In the genomic region with DNA sequence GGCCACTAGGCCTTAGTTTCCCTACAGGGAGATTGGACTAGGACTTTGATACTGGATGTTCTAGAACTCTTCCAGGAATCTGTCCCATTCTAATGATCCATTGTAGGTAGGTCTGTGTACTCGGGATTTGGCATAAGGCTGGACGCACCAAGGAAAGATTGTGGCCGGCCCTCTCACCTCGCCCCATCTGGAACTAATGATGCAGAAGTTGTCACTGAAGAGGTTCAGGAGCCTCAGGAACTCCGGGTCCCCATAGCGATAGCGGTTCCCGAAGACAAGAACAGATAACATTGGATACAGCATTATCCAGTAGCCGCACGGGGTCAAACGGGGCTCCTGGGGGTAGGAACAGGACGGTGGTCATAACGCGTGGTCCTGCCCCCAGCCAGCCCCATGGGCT, we compare ENCODE assay signal across 10 cellular contexts. TPM values are rescaled to one million over a fixed set of nuclear protein-coding genes. Genes with fewer than 3 reads are reported as not detected.
DNase-seq lines count a peak whose midpoint lies in the region; ATAC-seq, FAIRE-seq and TF ChIP-seq lines count a peak whose summit lies in the region.
"Had no signal": no experiment of that assay in that cellular context is flagged by ENCODE, and none has a peak within 500 bp of the region (broad histone marks: within the 10 kb centered on the region; RNA-seq: fewer than 3 reads in every experiment).

No MANE protein-coding gene starts in this region.

- TF ChIP-seq EP300 in stomach (IDR thresholded peaks at IDR 0.05), result no peak

- WGBS in adrenal gland, 4 donors, result 63 to 87% (median 68%) methylated on average over 8 to 14 of the region's 14 CpGs
- WGBS in stomach, 5 donors, result 51 to 69% (median 55%) methylated on average over 12 to 14 of the region's 14 CpGs

- no peak overlapping the region for H3K27ac Mint-ChIP-seq in activated CD4-positive, alpha-beta T cell treated with anti-CD3 and anti-CD28 coated beads, Interleukin-2, amount 10 ng/mL, durations not matched to agents 24 days and 14 days

- H3K36me3 Mint-ChIP-seq in activated CD4-positive, alpha-beta T cell treated with anti-CD3 and anti-CD28 coated beads, Interleukin-2, amount 10 ng/mL, durations not matched to agents 24 days and 14 days (ENCODE audit: low read depth), result peaks cover 27% of the 10 kb centered on the region

- peak overlapping the region; percentile 58 for H3K4me2 ChIP-seq in keratinocyte (ENCODE audit: control insufficient read depth, extremely low read depth, insufficient read depth, low read depth, low read length)

- peaks cover 17 to 46% of the 10 kb centered on the region in 2 donors for H3K4me1 ChIP-seq in adrenal gland (replicated peaks in 1 of 2)
- H3K4me1 ChIP-seq in keratinocyte (ENCODE audit: control insufficient read depth, extremely low read depth, insufficient read depth, low read length), result peaks cover 33% of the 10 kb centered on the region
- peaks cover 42 to 81% (median 76%) of the 10 kb centered on the region in 4 donors for H3K4me1 ChIP-seq in stomach

- no peak for DNase-seq in activated CD4-positive, alpha-beta T cell treated with anti-CD3 and anti-CD28 coated beads, Interleukin-2, amount 10 ng/mL, durations not matched to agents 24 days and 14 days
- no peak for DNase-seq in activated CD4-positive, alpha-beta T cell treated with anti-CD3 and anti-CD28 coated beads, Interleukin-2, amount 50 U/mL, for 48 hours
- DNase-seq in adrenal gland, result no peak
- no peak for DNase-seq in keratinocyte (ENCODE audit: low read depth, low spot score)
- no peak for DNase-seq in stomach
- no peak for DNase-seq in activated CD4-positive, CD25-positive, alpha-beta regulatory T cell (lab: John Stamatoyannopoulos, UW)
- DNase-seq: NCI-H1092 treated with DMSO at 0.1 percent for 48 hours had no signal

- H3K4me3 ChIP-seq in adrenal gland, result peak overlapping the region in 1 of 4 donors; percentile 30
- H3K4me3 ChIP-seq in keratinocyte (ENCODE audit: control insufficient read depth in 2 of 3, extremely low read depth in 1 of 3, insufficient read depth in 2 of 3, low read depth in 1 of 3, low read length in 3 of 3), result no peak overlapping the region
- H3K4me3 ChIP-seq in stomach, result peak overlapping the region; percentile 38 to 54 (median 46)

- no peak for ATAC-seq in GM21786 (IDR thresholded peaks at IDR 0.05; ENCODE audit: unreplicated experiment)
- no peak for ATAC-seq in GM21526 (IDR thresholded peaks at IDR 0.05; ENCODE audit: low FRiP score, unreplicated experiment)

- H3K9me3 ChIP-seq in adrenal gland (replicated peaks in 1 of 3), result no peaks in the 10 kb centered on the region
- H3K9me3 ChIP-seq in keratinocyte (ENCODE audit: control insufficient read depth, low read depth, low read length), result no peaks in the 10 kb centered on the region
- H3K9me3 ChIP-seq in stomach, result no peaks in the 10 kb centered on the region

- H3K27ac ChIP-seq in adrenal gland, result peak overlapping the region in 4 of 5 donors; percentile 13 to 84 (median 55)
- H3K27ac ChIP-seq in keratinocyte (ENCODE audit: control insufficient read depth, insufficient read depth, low read length), result no peak overlapping the region
- peak overlapping the region in 4 of 5 donors; percentile 71 to 84 (median 82) for H3K27ac ChIP-seq in stomach

- peaks cover 17% of the 10 kb centered on the region for H3K79me2 ChIP-seq in keratinocyte (ENCODE audit: control insufficient read depth, insufficient read depth, low read length)

- H3K4me3 Mint-ChIP-seq in activated CD4-positive, alpha-beta T cell treated with anti-CD3 and anti-CD28 coated beads, Interleukin-2, amount 10 ng/mL, durations not matched to agents 24 days and 14 days, result peak overlapping the region; percentile 48

- H3K27me3 ChIP-seq in adrenal gland (no peaks in the 10 kb centered on the region), keratinocyte (ENCODE audit: control insufficient read depth, extremely low read depth, insufficient read depth, low read length) (no peaks in the 10 kb centered on the region), stomach (no peaks in the 10 kb centered on the region)

- intact Hi-C loops in activated CD4-positive, alpha-beta T cell treated with anti-CD3 and anti-CD28 coated beads, Interleukin-2, amount 10 ng/mL, durations not matched to agents 24 days and 14 days (cut with micrococcal nuclease), result no loop called here
- intact Hi-C loops in adrenal gland (cut with DNase I) (no loop called here), stomach (cut with DNase I; ENCODE audit: low total_unique reads) (no loop called here)

- no peak overlapping the region for H2AFZ ChIP-seq in keratinocyte (ENCODE audit: control insufficient read depth, low read length)

- FAIRE-seq in keratinocyte (lab: Jason Lieb, UNC), result no peak
- FAIRE-seq: colon had no signal

- H4K20me1 ChIP-seq in keratinocyte (ENCODE audit: control insufficient read depth, extremely low read depth, insufficient read depth, low read length), result peaks cover 10% of the 10 kb centered on the region

- H3K36me3 ChIP-seq in adrenal gland (replicated peaks in 1 of 2) (peaks cover 0 to 30% of the 10 kb centered on the region in 2 donors), keratinocyte (ENCODE audit: control insufficient read depth in 2 of 2, extremely low read depth in 1 of 2, insufficient read depth in 2 of 2, low read length in 2 of 2) (peaks cover 15 to 22% of the 10 kb centered on the region in 2 experiments), stomach (peaks cover 19 to 32% (median 31%) of the 10 kb centered on the region in 4 donors)

- peaks cover 26% of the 10 kb centered on the region for H3K27me3 Mint-ChIP-seq in activated CD4-positive, alpha-beta T cell treated with anti-CD3 and anti-CD28 coated beads, Interleukin-2, amount 10 ng/mL, durations not matched to agents 24 days and 14 days

- TF ChIP-seq POLR2A in adrenal gland (IDR thresholded peaks at IDR 0.05) (no peak), stomach (IDR thresholded peaks at IDR 0.05) (no peak)

- no peaks in the 10 kb centered on the region for H3K9me3 Mint-ChIP-seq in activated CD4-positive, alpha-beta T cell treated with anti-CD3 and anti-CD28 coated beads, Interleukin-2, amount 10 ng/mL, durations not matched to agents 24 days and 14 days

- dilution Hi-C loops in keratinocyte (cut with MboI; ENCODE audit: extremely low pct_ligation_motif_present, low sequenced_read_pairs), result no loop called here

- H3K9ac ChIP-seq in keratinocyte (ENCODE audit: control insufficient read depth, extremely low read depth, insufficient read depth, low read length), result no peak overlapping the region

- H3K9me1 ChIP-seq in keratinocyte (ENCODE audit: control insufficient read depth, extremely low read depth, insufficient read depth, low read length), result no peaks in the 10 kb centered on the region

- TF ChIP-seq CTCF in adrenal gland (IDR thresholded peaks at IDR 0.05) (no peak), keratinocyte (optimal IDR thresholded peaks at IDR 0.05 in 1 of 3, IDR thresholded peaks at IDR 0.05 in 1 of 3, conservative IDR thresholded peaks at IDR 0.05 in 1 of 3; ENCODE audit: extremely low read depth in 1 of 3, insufficient read depth in 2 of 3, low read length in 3 of 3) (no peak), stomach (IDR thresholded peaks at IDR 0.05) (no peak)

- H3K4me1 Mint-ChIP-seq in activated CD4-positive, alpha-beta T cell treated with anti-CD3 and anti-CD28 coated beads, Interleukin-2, amount 10 ng/mL, durations not matched to agents 24 days and 14 days, result peaks cover 50% of the 10 kb centered on the region

RNA-seq across cellular contexts. Expression of gene EGLN2, which starts 11.2 kb away (rescaled TPM):
- 88.9 and 94.4 TPM in 2 replicates for total RNA-seq in activated CD4-positive, alpha-beta T cell treated with anti-CD3 and anti-CD28 coated beads, Interleukin-2, amount 10 ng/mL, durations not matched to agents 24 days and 14 days
- total RNA-seq in adrenal gland, result 100 to 1,000 TPM in 5 of 8 donors, 10 to 100 TPM in 3; 79.2 to 116 (median 104) TPM
- 100 to 1,000 TPM in 1 of 3 donors, 10 to 100 TPM in 2; 53.1 to 122 (median 98.7) TPM for polyA plus RNA-seq in adrenal gland
- 31.6 to 57.0 TPM (median 41.0 TPM) in 3 replicates for polyA plus RNA-seq in keratinocyte
- 7.2 TPM for polyA plus RNA-seq in keratinocyte (2011; ENCODE audit: low read depth)
- polyA plus RNA-seq in keratinocyte (2011; cell fraction: cytosol; rRNA removed), result 27.7 and 50.2 TPM in 2 replicates
- 39.8 and 58.0 TPM in 2 replicates for polyA plus RNA-seq in keratinocyte (2011; cell fraction: nucleus; rRNA removed)
- polyA plus RNA-seq in keratinocyte (2012; ENCODE audit: low replicate concordance), result 27.9 and 71.5 TPM in 2 replicates
- 40.5 to 110 TPM (median 61.5 TPM) in 3 replicates for polyA minus RNA-seq in keratinocyte
- polyA minus RNA-seq in keratinocyte (2011; cell fraction: cytosol; rRNA and poly(A)+ RNA removed), result 56.8 TPM
- polyA minus RNA-seq in keratinocyte (2011; cell fraction: nucleus; rRNA and poly(A)+ RNA removed), result 23.4 and 25.2 TPM in 2 replicates
- total RNA-seq in stomach, result 100 to 1,000 TPM in 1 of 5 donors, 10 to 100 TPM in 4; 30.0 to 115 (median 71.2) TPM
- polyA plus RNA-seq in stomach, result 10 to 100 TPM; 69.8 to 73.9 (median 71.7) TPM

RNA-seq across cellular contexts. Expression of gene RAB4B, which starts 32.1 kb away (rescaled TPM):
- total RNA-seq in activated CD4-positive, alpha-beta T cell treated with anti-CD3 and anti-CD28 coated beads, Interleukin-2, amount 10 ng/mL, durations not matched to agents 24 days and 14 days, result 36.3 and 41.0 TPM in 2 replicates
- total RNA-seq in adrenal gland (100 to 1,000 TPM in 1 of 8 donors, 10 to 100 TPM in 7; 41.4 to 105 (median 68.2) TPM), stomach (10 to 100 TPM in 4 of 5 donors, not detected in 1; 10.3 to 47.8 (median 28.9) TPM)
- polyA plus RNA-seq in adrenal gland (100 to 1,000 TPM in 1 of 3 donors, 10 to 100 TPM in 2; 25.8 to 135 (median 97.5) TPM), keratinocyte (13.2 to 17.1 TPM (median 15.0 TPM) in 3 replicates), stomach (10 to 100 TPM; 31.6 to 53.7 (median 39.2) TPM)
- polyA plus RNA-seq in keratinocyte (2011; ENCODE audit: low read depth), result 3.4 TPM
- polyA plus RNA-seq in keratinocyte (2011; cell fraction: cytosol; rRNA removed), result 7.1 and 14.2 TPM in 2 replicates
- polyA plus RNA-seq in keratinocyte (2011; cell fraction: nucleus; rRNA removed), result 21.7 and 25.9 TPM in 2 replicates
- 15.7 and 20.3 TPM in 2 replicates for polyA plus RNA-seq in keratinocyte (2012; ENCODE audit: low replicate concordance)
- polyA minus RNA-seq in keratinocyte, result 7.4 to 21.5 TPM (median 7.7 TPM) in 3 replicates
- 11.7 TPM for polyA minus RNA-seq in keratinocyte (2011; cell fraction: cytosol; rRNA and poly(A)+ RNA removed)
- 1.9 and 2.9 TPM in 2 replicates for polyA minus RNA-seq in keratinocyte (2011; cell fraction: nucleus; rRNA and poly(A)+ RNA removed)

RNA-seq across cellular contexts. Expression of gene MIA, which starts 34.8 kb away (rescaled TPM):
- total RNA-seq in activated CD4-positive, alpha-beta T cell treated with anti-CD3 and anti-CD28 coated beads, Interleukin-2, amount 10 ng/mL, durations not matched to agents 24 days and 14 days, result 0.56 TPM in 1 of 2 replicates, not detected in the other
- total RNA-seq in adrenal gland (1 to 10 TPM in 2 of 8 donors, under 1 TPM in 1, not detected in 5; 0.74 to 9.2 (median 1.0) TPM), stomach (1 to 10 TPM in 2 of 5 donors, not detected in 3; 2.9 to 8.1 TPM)
- polyA plus RNA-seq in adrenal gland (1 to 10 TPM in 2 of 3 donors, not detected in 1; 8.3 to 8.7 TPM), keratinocyte (3.4 to 7.4 TPM (median 5.5 TPM) in 3 replicates), stomach (10 to 100 TPM in 1 of 3 donors, 1 to 10 TPM in 1, not detected in 1; 2.8 to 10.1 TPM)
- polyA plus RNA-seq in keratinocyte (2011; ENCODE audit: low read depth), result not detected
- polyA plus RNA-seq in keratinocyte (2011; cell fraction: cytosol; rRNA removed), result 2.2 and 6.2 TPM in 2 replicates
- polyA plus RNA-seq in keratinocyte (2011; cell fraction: nucleus; rRNA removed), result 0.76 and 3.1 TPM in 2 replicates
- 2.2 and 15.4 TPM in 2 replicates for polyA plus RNA-seq in keratinocyte (2012; ENCODE audit: low replicate concordance)
- polyA minus RNA-seq in keratinocyte, result 2.4 to 8.9 TPM (median 5.7 TPM) in 3 replicates
- polyA minus RNA-seq in keratinocyte (2011; cell fraction: cytosol; rRNA and poly(A)+ RNA removed), result not detected
- 3.2 TPM in 1 of 2 replicates, not detected in the other for polyA minus RNA-seq in keratinocyte (2011; cell fraction: nucleus; rRNA and poly(A)+ RNA removed)

RNA-seq across cellular contexts. Expression of gene CYP2A6, which starts 40.1 kb away (rescaled TPM):
- total RNA-seq in activated CD4-positive, alpha-beta T cell treated with anti-CD3 and anti-CD28 coated beads, Interleukin-2, amount 10 ng/mL, durations not matched to agents 24 days and 14 days, result not detected in 2 replicates
- total RNA-seq in adrenal gland, result 1 to 10 TPM in 3 of 8 donors, under 1 TPM in 4, not detected in 1; 0.18 to 2.1 (median 0.84) TPM
- 1 to 10 TPM in 1 of 3 donors, under 1 TPM in 2; 0.51 to 1.7 (median 0.57) TPM for polyA plus RNA-seq in adrenal gland
- not detected in 3 replicates for polyA plus RNA-seq in keratinocyte
- polyA plus RNA-seq in keratinocyte (2011; ENCODE audit: low read depth), result not detected
- polyA plus RNA-seq in keratinocyte (2011; cell fraction: cytosol; rRNA removed), result not detected in 2 replicates
- not detected in 2 replicates for polyA plus RNA-seq in keratinocyte (2011; cell fraction: nucleus; rRNA removed)
- not detected in 2 replicates for polyA plus RNA-seq in keratinocyte (2012; ENCODE audit: low replicate concordance)
- polyA minus RNA-seq in keratinocyte, result not detected in 3 replicates
- not detected for polyA minus RNA-seq in keratinocyte (2011; cell fraction: cytosol; rRNA and poly(A)+ RNA removed)
- polyA minus RNA-seq in keratinocyte (2011; cell fraction: nucleus; rRNA and poly(A)+ RNA removed), result not detected in 2 replicates
- total RNA-seq in stomach, result not detected
- polyA plus RNA-seq in stomach, result not detected

RNA-seq across cellular contexts. Expression of gene SNRPA, which starts 59.2 kb away (rescaled TPM):
- total RNA-seq in activated CD4-positive, alpha-beta T cell treated with anti-CD3 and anti-CD28 coated beads, Interleukin-2, amount 10 ng/mL, durations not matched to agents 24 days and 14 days, result 268 and 273 TPM in 2 replicates
- total RNA-seq in adrenal gland (10 to 100 TPM; 18.5 to 91.3 (median 57.3) TPM), stomach (100 to 1,000 TPM in 2 of 5 donors, 10 to 100 TPM in 2, 1 to 10 TPM in 1; 4.9 to 258 (median 46.0) TPM)
- polyA plus RNA-seq in adrenal gland (100 to 1,000 TPM in 2 of 3 donors, 10 to 100 TPM in 1; 92.1 to 176 (median 164) TPM), keratinocyte (54.5 to 129 TPM (median 93.4 TPM) in 3 replicates), stomach (10 to 100 TPM; 33.1 to 74.6 (median 71.6) TPM)
- 9.3 TPM for polyA plus RNA-seq in keratinocyte (2011; ENCODE audit: low read depth)
- polyA plus RNA-seq in keratinocyte (2011; cell fraction: cytosol; rRNA removed), result 83.2 and 87.4 TPM in 2 replicates
- polyA plus RNA-seq in keratinocyte (2011; cell fraction: nucleus; rRNA removed), result 62.4 and 70.6 TPM in 2 replicates
- polyA plus RNA-seq in keratinocyte (2012; ENCODE audit: low replicate concordance), result 33.5 and 73.1 TPM in 2 replicates
- 94.9 to 233 TPM (median 101 TPM) in 3 replicates for polyA minus RNA-seq in keratinocyte
- polyA minus RNA-seq in keratinocyte (2011; cell fraction: cytosol; rRNA and poly(A)+ RNA removed), result 82.5 TPM
- polyA minus RNA-seq in keratinocyte (2011; cell fraction: nucleus; rRNA and poly(A)+ RNA removed), result 42.8 and 63.6 TPM in 2 replicates

Comparison
In these comparisons a context has a peak if more than half of its experiments do, and no peak if none do; other contexts are left out.
1. H3K4me3 ChIP-seq: peak in stomach (4 of 4); none in keratinocyte (0 of 3).